1 cellular context compared by ENCODE assay signal in genomic region chr4:152530600-152530999, GRCh38.
TF ChIP-seq lines count a peak whose summit lies in the region.

No MANE protein-coding gene starts in this region.

TF ChIP-seq in GM12878, 131 proteins besides CTCF, POLR2A, EP300 and RAD21 (continued from another document):
- TF ChIP-seq ZBTB40 (IDR thresholded peaks at IDR 0.05; ENCODE audit: borderline replicate concordance) = no peak
- TF ChIP-seq NFIC (IDR thresholded peaks at IDR 0.05; ENCODE audit: low read depth, low read length) = no peak; the same call in 1 of the 2 replicates
